In the genomic region with DNA sequence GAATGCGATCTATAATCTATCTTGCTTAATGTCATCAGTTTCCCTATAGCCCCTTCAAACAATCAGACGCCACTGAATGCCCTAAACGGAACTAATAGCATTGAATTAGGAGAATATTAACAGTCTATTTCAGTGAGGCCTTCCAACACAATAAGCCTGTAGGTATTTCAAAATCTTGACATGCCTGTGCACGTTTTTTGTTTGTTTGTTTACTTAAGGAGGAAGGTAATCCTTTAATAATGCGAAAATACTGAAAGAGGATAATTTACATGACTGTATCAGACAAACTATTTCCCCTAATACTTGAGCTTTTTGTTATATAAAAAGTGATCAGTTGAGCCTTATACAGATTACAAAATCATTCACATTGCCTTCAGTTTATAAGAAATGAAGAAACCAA, we compare ENCODE assay signal across 35 cellular contexts.
"Had no signal": no experiment of that assay in that cellular context is flagged by ENCODE, and none has a peak within 500 bp of the region (broad histone marks: within the 10 kb centered on the region; RNA-seq: fewer than 3 reads in every experiment).

No MANE protein-coding gene starts in this region.

- H3K27ac ChIP-seq: adrenal gland, body of pancreas, brain microvascular endothelial cell, breast epithelium, cardiac muscle cell, VCaP had no signal

- H3K4me1 ChIP-seq: adrenal gland had no signal

- H3K4me3 ChIP-seq: adrenal gland, body of pancreas, breast epithelium, cardiac muscle cell had no signal

- H3K9me3 ChIP-seq: adrenal gland, body of pancreas, breast epithelium had no signal

- DNase-seq: activated B cell treated with CpG ODN at 0.5 μM for 24 hours; activated CD4-positive, alpha-beta memory T cell treated with anti-CD3 and anti-CD28 coated beads for 36 hours; activated CD4-positive, alpha-beta T cell treated with anti-CD3 and anti-CD28 coated beads for 4 hours; activated CD4-positive, alpha-beta T cell treated with anti-CD3 and anti-CD28 coated beads, Interleukin-2, amount 10 ng/mL, durations not matched to agents 24 days and 14 days; activated CD4-positive, alpha-beta T cell treated with anti-CD3 and anti-CD28 coated beads, Interleukin-2, amount 50 U/mL, for 1 hour; activated CD4-positive, alpha-beta T cell treated with anti-CD3 and anti-CD28 coated beads, Interleukin-2, amount 50 U/mL, for 4 hours; activated CD4-positive, CD25-positive, alpha-beta regulatory T cell treated with anti-CD3 and anti-CD28 coated beads, Interleukin-2, amount 50 U/mL, for 72 hours; activated CD8-positive, alpha-beta memory T cell treated with anti-CD3 and anti-CD28 coated beads, Interleukin-2, amount 50 U/mL, for 4 hours; activated CD8-positive, alpha-beta T cell treated with anti-CD3 and anti-CD28 coated beads for 36 hours; activated effector memory CD4-positive, alpha-beta T cell treated with anti-CD3 and anti-CD28 coated beads, Interleukin-2, amount 50 U/mL, for 16 hours; activated gamma-delta T cell treated with Interleukin-2 at 50 U/mL for 16 hours; activated naive CD4-positive, alpha-beta T cell; activated naive CD4-positive, alpha-beta T cell treated with anti-CD3 and anti-CD28 coated beads for 36 hours; activated naive CD4-positive, alpha-beta T cell treated with anti-CD3 and anti-CD28 coated beads, Interleukin-2, amount 50 U/mL, for 16 hours; activated naive CD8-positive, alpha-beta T cell treated with anti-CD3 and anti-CD28 coated beads for 36 hours; activated T-cell treated with anti-CD3 and anti-CD28 coated beads for 4 hours; activated T-cell treated with anti-CD3 and anti-CD28 coated beads, Interleukin-2, amount 50 U/mL, for 1 hour; activated T-cell treated with anti-CD3 and anti-CD28 coated beads, Interleukin-2, amount 50 U/mL, for 4 hours; activated T-cell treated with anti-CD3 and anti-CD28 coated beads, Interleukin-2, amount 50 U/mL, for 72 hours; adrenal gland; amniotic stem cell; body of pancreas; brain microvascular endothelial cell; caudate nucleus; cerebellar nuclear complex; T-helper 1 cell; T-helper 2 cell; T-helper 9 cell had no signal

- H3K36me3 ChIP-seq: adrenal gland, brain microvascular endothelial cell, breast epithelium, cardiac muscle cell had no signal

- FAIRE-seq: astrocyte, TTC549 had no signal

- H3K27me3 ChIP-seq: adrenal gland, body of pancreas, brain microvascular endothelial cell, breast epithelium, cardiac muscle cell had no signal

- ATAC-seq: activated CD8-positive, alpha-beta T cell treated with anti-CD3 and anti-CD28 coated beads for 36 hours; activated naive CD4-positive, alpha-beta T cell treated with anti-CD3 and anti-CD28 coated beads, Interleukin-2, amount 50 U/mL, for 72 hours; activated T-cell treated with anti-CD3 and anti-CD28 coated beads, Interleukin-2, amount 50 U/mL, for 4 hours; activated T-cell treated with anti-CD3 and anti-CD28 coated beads, Interleukin-2, amount 50 U/mL, for 72 hours; activated T-helper 17 cell treated with anti-CD3 and anti-CD28 coated beads, Interleukin-2, amount 50 U/mL, for 72 hours; body of pancreas had no signal
